In genomic region chr16:74936902-74937560, GRCh38 we compare ENCODE assay signal across 8 cellular contexts. TPM values are rescaled to one million over a fixed set of nuclear protein-coding genes. Genes with fewer than 3 reads are reported as not detected.
A peak's percentile ranks its signal among the peaks of the same experiment; 100 is the strongest.
DNase-seq lines count a peak whose midpoint lies in the region; ATAC-seq and TF ChIP-seq lines count a peak whose summit lies in the region.

No MANE protein-coding gene starts in this region.

- H3K36me3 ChIP-seq in esophagus squamous epithelium, result peaks cover 10 to 99% (median 15%) of the 10 kb centered on the region in 3 donors

- TF ChIP-seq CTCF in esophagus squamous epithelium (IDR thresholded peaks at IDR 0.05), result no peak

- no peaks in the 10 kb centered on the region for H3K27me3 ChIP-seq in esophagus squamous epithelium

- no peak for TF ChIP-seq POLR2A in esophagus squamous epithelium (IDR thresholded peaks at IDR 0.05)

- intact Hi-C loops in esophagus squamous epithelium (cut with DNase I), result no loop called here

- H3K4me3 ChIP-seq in esophagus squamous epithelium, result no peak overlapping the region

- ATAC-seq in HG03039 (IDR thresholded peaks at IDR 0.05; ENCODE audit: unreplicated experiment), result peak; percentile 83

- no peaks in the 10 kb centered on the region for H3K9me3 ChIP-seq in esophagus squamous epithelium

- H3K4me1 ChIP-seq in esophagus squamous epithelium, result no peaks in the 10 kb centered on the region

- WGBS in esophagus squamous epithelium, 2 donors, result 72 to 82% methylated on average over 7 of the region's 7 CpGs

- peak; percentile 11 for DNase-seq in stimulated activated CD4-positive, alpha-beta T cell treated with anti-CD3 and anti-CD28 coated beads, Interleukin-15, amount 100 ng/mL, for 24 hours
- DNase-seq in stimulated activated CD4-positive, alpha-beta T cell treated with anti-CD3 and anti-CD28 coated beads, Interleukin-12 subunit alpha, Interleukin-12 subunit beta, amount 100 ng/mL, for 4 hours, result no peak
- peak; percentile 25 for DNase-seq in T1000 (lab: John Stamatoyannopoulos, UW)
- peak; percentile 70 for DNase-seq in myocyte (ENCODE audit: low read depth)
- no peak for DNase-seq in esophagus squamous epithelium (lab: John Stamatoyannopoulos, UW)
- no peak for DNase-seq in stimulated activated naive CD4-positive, alpha-beta T cell (lab: John Stamatoyannopoulos, UW)
- no peak for DNase-seq in DMS 273 treated with DMSO at 0.1 percent for 48 hours (lab: John Stamatoyannopoulos, UW)

- H3K27ac ChIP-seq in esophagus squamous epithelium, result no peak overlapping the region

RNA-seq across cellular contexts. Expression of gene WDR59, which starts 47.9 kb away (rescaled TPM):
- total RNA-seq in myocyte (14.8 and 15.4 TPM in 2 replicates), esophagus squamous epithelium (10 to 100 TPM in 3 of 4 donors, 1 to 10 TPM in 1; 9.8 to 25.1 (median 22.2) TPM)
- polyA plus RNA-seq in myocyte (2012), result 27.8 TPM

Comparison
In these comparisons a context has a peak if more than half of its experiments do, and no peak if none do; other contexts are left out.
1. DNase-seq: peak in stimulated activated CD4-positive, alpha-beta T cell treated with anti-CD3 and anti-CD28 coated beads, Interleukin-15, amount 100 ng/mL, for 24 hours (single experiment), T1000 (single experiment) and myocyte (single experiment); none in stimulated activated CD4-positive, alpha-beta T cell treated with anti-CD3 and anti-CD28 coated beads, Interleukin-12 subunit alpha, Interleukin-12 subunit beta, amount 100 ng/mL, for 4 hours (single experiment), esophagus squamous epithelium (single experiment), stimulated activated naive CD4-positive, alpha-beta T cell (0 of 6) and DMS 273 treated with DMSO at 0.1 percent for 48 hours (single experiment).